In genomic region chr4:153270361-153270760, GRCh38 we compare ENCODE assay signal across 23 cellular contexts.
"Had no signal": no experiment of that assay in that cellular context is flagged by ENCODE, and none has a peak within 500 bp of the region (broad histone marks: within the 10 kb centered on the region; RNA-seq: fewer than 3 reads in every experiment).

No MANE protein-coding gene starts in this region.

- H2AFZ ChIP-seq: parathyroid adenoma had no signal

- H3K36me3 Mint-ChIP-seq: natural killer cell; stimulated activated naive B cell treated with anti-CD40 and anti-IgM and Interleukin-4, amounts not matched to agents 10 μg/mL and 1 μg/mL and 100 μg/mL, for 72 hours had no signal

- H3K27ac Mint-ChIP-seq: memory B cell; natural killer cell; stimulated activated naive B cell treated with anti-CD40 and anti-IgM and Interleukin-4, amounts not matched to agents 10 μg/mL and 1 μg/mL and 100 μg/mL, for 72 hours; stimulated activated naive CD8-positive, alpha-beta T cell treated with anti-CD3 and anti-CD28 coated beads, Interleukin-15, amount 100 ng/mL, for 72 hours had no signal

- H3K4me1 ChIP-seq: parathyroid adenoma, psoas muscle had no signal

- H3K4me3 Mint-ChIP-seq: memory B cell; mesothelial cell of epicardium; natural killer cell; stimulated activated naive B cell treated with anti-CD40 and anti-IgM and Interleukin-4, amounts not matched to agents 10 μg/mL and 1 μg/mL and 100 μg/mL, for 72 hours; stimulated activated naive CD8-positive, alpha-beta T cell treated with anti-CD3 and anti-CD28 coated beads, Interleukin-15, amount 100 ng/mL, for 72 hours had no signal

- H3K36me3 ChIP-seq: colonic mucosa, gastrocnemius medialis, left lung, lower lobe of right lung, thoracic aorta had no signal

- H3K27ac ChIP-seq: colonic mucosa, gastrocnemius medialis, heart right ventricle, left lung, lower lobe of right lung, parathyroid adenoma, psoas muscle, spleen, thoracic aorta had no signal

- H3K79me2 ChIP-seq: parathyroid adenoma had no signal

- H3K27me3 Mint-ChIP-seq: stimulated activated naive B cell treated with anti-CD40 and anti-IgM and Interleukin-4, amounts not matched to agents 10 μg/mL and 1 μg/mL and 100 μg/mL, for 72 hours; stimulated activated naive CD8-positive, alpha-beta T cell treated with anti-CD3 and anti-CD28 coated beads, Interleukin-15, amount 100 ng/mL, for 72 hours had no signal

- H3K27me3 ChIP-seq: colonic mucosa, gastrocnemius medialis, heart right ventricle, left lung, spleen had no signal

- H3K9me3 ChIP-seq: colonic mucosa, gastrocnemius medialis, heart right ventricle, left lung, lower lobe of right lung, psoas muscle, spleen, thoracic aorta had no signal

- DNase-seq: colonic mucosa; dermis blood vessel endothelial cell; effector CD4-positive, alpha-beta T cell; gastrocnemius medialis; heart right ventricle; hypothalamus; islet precursor cell; left lung; lower lobe of right lung; natural killer cell; psoas muscle; retina; spleen; stimulated activated CD4-positive, alpha-beta T cell treated with anti-CD3 and anti-CD28 coated beads, Interleukin-15, amount 100 ng/mL, for 24 hours; stimulated activated CD4-positive, alpha-beta T cell treated with anti-CD3 and anti-CD28 coated beads, Interleukin-2, amount 100 ng/mL, for 24 hours; stimulated activated CD4-positive, alpha-beta T cell treated with anti-CD3 and anti-CD28 coated beads, Interleukin-4, amount 100 ng/mL, for 4 hours; stimulated activated naive B cell treated with anti-CD40 and anti-IgM and Interleukin-4, amounts not matched to agents 10 μg/mL and 1 μg/mL and 100 μg/mL, for 72 hours; stimulated activated naive CD8-positive, alpha-beta T cell treated with anti-CD3 and anti-CD28 coated beads, Interleukin-15, amount 100 ng/mL, for 72 hours; trophoblast cell had no signal

- H3K9me3 Mint-ChIP-seq: memory B cell; mesothelial cell of epicardium; natural killer cell; stimulated activated naive B cell treated with anti-CD40 and anti-IgM and Interleukin-4, amounts not matched to agents 10 μg/mL and 1 μg/mL and 100 μg/mL, for 72 hours; stimulated activated naive CD8-positive, alpha-beta T cell treated with anti-CD3 and anti-CD28 coated beads, Interleukin-15, amount 100 ng/mL, for 72 hours had no signal

- H3K4me3 ChIP-seq: colonic mucosa, gastrocnemius medialis, heart right ventricle, left lung, lower lobe of right lung, psoas muscle, spleen, thoracic aorta had no signal

- H3K9ac ChIP-seq: parathyroid adenoma had no signal

- H3K4me1 Mint-ChIP-seq: memory B cell, natural killer cell had no signal
